In the genomic region with DNA sequence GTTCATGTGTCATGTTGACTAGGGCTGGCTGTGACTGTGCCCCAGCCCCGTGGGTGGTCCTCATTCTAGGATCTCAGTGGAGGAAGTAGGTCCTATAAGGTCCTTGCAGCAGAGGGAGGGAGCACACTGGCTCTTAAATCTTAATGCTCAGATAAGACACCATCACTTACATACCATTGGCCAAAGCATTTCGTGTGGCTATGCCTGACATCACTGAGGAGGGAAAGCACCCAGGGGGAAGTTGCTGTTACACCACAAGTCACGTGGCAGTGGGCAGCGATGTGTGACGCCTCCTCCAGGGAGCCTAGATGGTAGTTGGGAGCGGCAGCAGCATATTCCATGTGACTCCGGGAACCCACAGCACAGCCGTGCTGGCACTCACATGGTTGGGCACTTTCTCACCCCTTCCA, we compare ENCODE assay signal across 1 cellular context.
TF ChIP-seq lines count a peak whose summit lies in the region.

No MANE protein-coding gene starts in this region.

TF ChIP-seq in IMR-90, 13 proteins besides CTCF, POLR2A, EP300 and RAD21 (continued from another document):
- TF ChIP-seq RFX5 (IDR thresholded peaks at IDR 0.05; ENCODE audit: low read depth, low read length) = no peak
